ENCODE assay signal across 24 cellular contexts in the genomic region with DNA sequence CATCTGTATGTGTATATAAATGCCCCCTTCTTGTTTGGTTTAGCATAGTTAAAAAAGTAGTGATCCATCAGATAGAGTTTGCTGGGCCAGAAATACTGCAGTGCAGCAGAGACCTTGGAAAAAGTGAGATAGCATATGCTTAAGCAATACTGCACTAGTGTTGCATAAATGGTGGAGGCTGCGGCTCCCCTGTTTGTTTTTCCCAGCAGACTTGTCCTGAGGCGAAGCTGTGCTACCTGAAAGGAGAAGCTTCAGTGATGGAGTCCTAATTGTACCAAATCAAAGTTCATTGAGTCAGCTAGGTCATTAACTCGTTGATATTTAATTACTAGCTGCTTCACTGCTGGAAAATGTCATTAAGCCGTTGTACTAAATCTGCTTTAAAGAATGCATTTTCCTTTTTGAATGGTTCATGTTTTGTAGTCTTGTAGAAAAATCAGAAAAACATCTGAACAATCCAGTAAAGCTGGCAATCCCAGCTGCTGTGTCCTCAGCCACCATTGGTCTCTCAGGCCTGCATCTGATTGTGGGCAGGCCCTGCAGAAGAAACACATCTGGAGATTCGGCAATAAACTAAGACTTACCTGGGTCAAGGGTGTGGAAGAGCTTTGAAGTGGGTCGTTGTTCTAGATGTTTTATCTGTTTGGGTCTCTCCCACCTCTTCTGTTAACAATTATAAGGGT.
DNase-seq lines count a peak whose midpoint lies in the region; ATAC-seq and TF ChIP-seq lines count a peak whose summit lies in the region.
"Had no signal": no experiment of that assay in that cellular context is flagged by ENCODE, and none has a peak within 500 bp of the region (broad histone marks: within the 10 kb centered on the region; RNA-seq: fewer than 3 reads in every experiment).

No MANE protein-coding gene starts in this region.

- 76% methylated on average over 6 of the region's 6 CpGs for WGBS in smooth muscle cell (ENCODE audit: low lambda C conversion rate)
- 91% methylated on average over 6 of the region's 6 CpGs for WGBS in esophagus muscularis mucosa

- no peak for TF ChIP-seq EP300 in esophagus muscularis mucosa (IDR thresholded peaks at IDR 0.05)

- H3K36me3 ChIP-seq in smooth muscle cell (ENCODE audit: low read depth) (no peaks in the 10 kb centered on the region), colonic mucosa (no peaks in the 10 kb centered on the region), esophagus muscularis mucosa (no peaks in the 10 kb centered on the region)
- H3K36me3 ChIP-seq: ovary had no signal

- H3K9ac ChIP-seq in smooth muscle cell (ENCODE audit: low read depth) (no peak overlapping the region), colonic mucosa (ENCODE audit: low read depth in 2 of 2, low read length in 2 of 2) (no peak overlapping the region)

- H3K27me3 ChIP-seq in smooth muscle cell (ENCODE audit: low read depth), result no peaks in the 10 kb centered on the region
- no peaks in the 10 kb centered on the region for H3K27me3 ChIP-seq in colonic mucosa
- H3K27me3 ChIP-seq in esophagus muscularis mucosa, result no peaks in the 10 kb centered on the region
- H3K27me3 ChIP-seq: ovary had no signal

- H3K9me3 ChIP-seq in smooth muscle cell (replicated peaks; ENCODE audit: low read depth) (no peaks in the 10 kb centered on the region), colonic mucosa (no peaks in the 10 kb centered on the region), esophagus muscularis mucosa (no peaks in the 10 kb centered on the region)
- H3K9me3 ChIP-seq: ovary had no signal

- H3K4me2 ChIP-seq in smooth muscle cell, result no peak overlapping the region

- no peak for ATAC-seq in HG02678 (IDR thresholded peaks at IDR 0.05; ENCODE audit: unreplicated experiment)
- ATAC-seq: CD8-positive, alpha-beta T cell; sciatic nerve had no signal

- DNase-seq in NCI-H146 (lab: John Stamatoyannopoulos, UW), result peak; percentile 35
- no peak for DNase-seq in NCI-H146 treated with DMSO at 0.1 percent for 48 hours (lab: John Stamatoyannopoulos, UW; ENCODE audit: unreplicated experiment)
- peak; percentile 30 for DNase-seq in OCI-M1 (lab: John Stamatoyannopoulos, UW)
- DNase-seq in fibroblast of villous mesenchyme (ENCODE audit: low read depth), result peak; percentile 43
- no peak for DNase-seq in smooth muscle cell (lab: John Stamatoyannopoulos, UW; ENCODE audit: unreplicated experiment)
- DNase-seq in colonic mucosa, result no peak
- DNase-seq in esophagus muscularis mucosa (ENCODE audit: extremely low spot score), result no peak
- DNase-seq: activated CD4-positive, alpha-beta T cell treated with anti-CD3 and anti-CD28 coated beads for 1 hour; activated T-cell treated with anti-CD3 and anti-CD28 coated beads, Interleukin-2, amount 50 U/mL, for 24 hours; AML-193; amniotic stem cell; CD8-positive, alpha-beta T cell; DMS 273 treated with DMSO at 0.1 percent for 48 hours; HFFc6; islet precursor cell; NCI-H187; NCI-H226; NCI-H774; nephron progenitor cell; ovary; SHP77; T-helper 1 cell had no signal

- intact Hi-C loops in colonic mucosa (cut with DNase I), result no loop called here
- intact Hi-C loops in esophagus muscularis mucosa (cut with DNase I), result no loop called here

- no peaks in the 10 kb centered on the region for H4K20me1 ChIP-seq in smooth muscle cell (ENCODE audit: low read depth)

- no peaks in the 10 kb centered on the region for H3K79me2 ChIP-seq in smooth muscle cell (ENCODE audit: low read depth)

- TF ChIP-seq CTCF in fibroblast of villous mesenchyme (IDR thresholded peaks at IDR 0.05; ENCODE audit: insufficient read depth, low read depth, low read length) (no peak), smooth muscle cell (IDR thresholded peaks at IDR 0.05; ENCODE audit: borderline replicate concordance, insufficient read depth, poor library complexity, severe bottlenecking) (no peak), colonic mucosa (IDR thresholded peaks at IDR 0.05) (no peak), esophagus muscularis mucosa (IDR thresholded peaks at IDR 0.05) (no peak)

- TF ChIP-seq POLR2A in esophagus muscularis mucosa (IDR thresholded peaks at IDR 0.05; ENCODE audit: low read depth), result no peak

- H3K27ac ChIP-seq in smooth muscle cell (ENCODE audit: low read depth) (no peak overlapping the region), colonic mucosa (no peak overlapping the region), esophagus muscularis mucosa (replicated peaks in 1 of 4) (no peak overlapping the region)
- H3K27ac ChIP-seq: ovary had no signal

- H3K4me1 ChIP-seq in smooth muscle cell (ENCODE audit: low read depth), result no peaks in the 10 kb centered on the region
- no peaks in the 10 kb centered on the region for H3K4me1 ChIP-seq in colonic mucosa
- H3K4me1 ChIP-seq in esophagus muscularis mucosa, result peaks cover 0 to 11% (median 5%) of the 10 kb centered on the region in 4 donors

- H3K4me3 ChIP-seq in fibroblast of villous mesenchyme (ENCODE audit: low read depth, low read length) (no peak overlapping the region), smooth muscle cell (no peak overlapping the region), colonic mucosa (no peak overlapping the region), esophagus muscularis mucosa (no peak overlapping the region)
- H3K4me3 ChIP-seq: ovary had no signal

- H3F3A ChIP-seq in smooth muscle cell (ENCODE audit: low read depth), result no peaks in the 10 kb centered on the region

- H2AFZ ChIP-seq in smooth muscle cell (ENCODE audit: low read depth), result peak overlapping the region; percentile 21

Comparison
In these comparisons a context has a peak if more than half of its experiments do, and no peak if none do; other contexts are left out.
1. DNase-seq: peak in NCI-H146 (single experiment), OCI-M1 (single experiment) and fibroblast of villous mesenchyme (single experiment); none in NCI-H146 treated with DMSO at 0.1 percent for 48 hours (single experiment), smooth muscle cell (single experiment), colonic mucosa (single experiment) and esophagus muscularis mucosa (single experiment).